In the genomic region with DNA sequence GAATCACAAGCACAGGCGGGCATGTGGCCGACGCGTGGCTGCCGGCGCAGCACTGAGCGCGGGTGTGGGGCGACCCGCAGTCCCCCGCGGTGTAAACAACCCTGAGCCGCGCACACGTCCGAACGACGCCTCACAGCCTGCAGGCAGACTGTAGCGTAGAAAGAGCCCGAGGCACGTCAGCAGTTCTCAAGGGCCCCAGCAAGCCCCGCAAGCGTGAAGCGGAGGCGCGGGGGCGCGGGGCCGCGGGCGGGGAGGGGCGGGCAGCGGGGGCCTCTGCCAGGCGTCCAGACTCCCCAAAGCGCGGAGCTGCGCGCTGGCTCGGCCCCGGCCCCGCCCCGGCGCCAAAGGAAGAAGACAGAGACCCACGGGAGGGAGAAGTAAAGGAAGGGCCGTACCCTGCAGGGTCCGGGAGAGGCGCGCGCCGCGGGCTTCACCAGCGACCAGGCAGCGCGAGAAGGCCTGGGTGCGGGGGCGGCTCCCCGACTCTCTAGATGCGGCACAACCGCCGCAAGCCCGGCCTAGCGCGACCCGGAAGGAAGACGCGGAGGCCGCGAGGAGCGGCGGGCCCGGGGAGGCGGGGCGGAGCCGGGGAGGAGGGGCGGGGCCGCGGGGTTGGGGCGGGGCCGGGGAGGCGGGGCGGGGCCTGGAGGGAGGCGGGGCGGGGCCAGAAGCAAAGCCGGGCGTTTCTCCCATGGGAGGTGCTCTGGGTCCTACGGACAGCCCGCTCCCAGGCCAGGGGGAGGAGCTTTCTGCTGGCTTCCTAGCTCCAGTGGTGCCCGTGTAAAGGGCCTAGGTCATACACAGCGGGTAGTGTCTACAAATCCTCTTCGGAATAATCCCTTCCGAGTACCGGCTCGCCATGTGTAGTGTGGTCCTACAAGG, we compare ENCODE assay signal across 8 cellular contexts. TPM values are rescaled to one million over a fixed set of nuclear protein-coding genes. Genes with fewer than 3 reads are reported as not detected.
DNase-seq lines count a peak whose midpoint lies in the region; ATAC-seq and TF ChIP-seq lines count a peak whose summit lies in the region.

A gene (minus strand): TSS at position 536 of the 882 bp plus-strand sequence. CDS start 20,958 bp downstream, outside the sequence.

- TF ChIP-seq CTCF in Caco-2 (IDR thresholded peaks at IDR 0.05; ENCODE audit: insufficient read depth in 1 of 2, low read depth in 1 of 2, low read length in 1 of 2, severe bottlenecking in 1 of 2, unreplicated experiment in 1 of 2) (no peak), OCI-LY7 (conservative IDR thresholded peaks at IDR 0.05; ENCODE audit: low read length) (no peak), epithelial cell of esophagus (IDR thresholded peaks at IDR 0.05; ENCODE audit: insufficient read depth, low read depth, low read length, missing control alignments) (no peak)

- BruUV-seq in Caco-2 (replicated peaks; lab: Mats Ljungman, UMichigan) = no TSS peak
- BruUV-seq in OCI-LY7 (replicated peaks; lab: Mats Ljungman, UMichigan) = no TSS peak

- peak within 1 kb of the TSS; percentile 83 for H2AFZ ChIP-seq in OCI-LY7 (ENCODE audit: low read length)

- no peaks in the 10 kb centered on the region for H3K36me3 Mint-ChIP-seq in Caco-2 (ENCODE audit: insufficient read depth, unreplicated experiment)

- peaks cover 3% of the 10 kb centered on the region; the same call in 1 of the 2 replicates for H4K20me1 ChIP-seq in OCI-LY7 (ENCODE audit: insufficient read depth, low read length)

- peaks cover 5% of the 10 kb centered on the region; the same call in 1 of the 2 replicates for H3K9me3 ChIP-seq in Caco-2
- H3K9me3 ChIP-seq in OCI-LY7 (ENCODE audit: low read length) = peaks cover 12% of the 10 kb centered on the region

- POLR2A ChIA-PET in Caco-2 (lab: Charles Lee) (interaction anchor here (0.7 kb wide), 1 partner anchor 578 kb away, joined by 4 read pairs; no protein-coding TSS in a partner anchor), OCI-LY7 (lab: Charles Lee) (interaction anchor here (0.5 kb wide), 1 partner anchor 630 kb away, joined by 3 read pairs; no protein-coding TSS in a partner anchor)

- H3K79me2 ChIP-seq in OCI-LY7 (ENCODE audit: insufficient read depth, low read depth, low read length) = peaks cover 46% of the 10 kb centered on the region

- H3K9me2 ChIP-seq in OCI-LY7 (ENCODE audit: insufficient read depth, low read length) = no peaks in the 10 kb centered on the region

- H3K27ac Mint-ChIP-seq in Caco-2 (ENCODE audit: unreplicated experiment) = peak within 1 kb of the TSS; percentile 92

- H3K36me3 ChIP-seq in Caco-2 (ENCODE audit: control insufficient read depth, insufficient read depth, low read length) = no peaks in the 10 kb centered on the region
- peaks cover 14% of the 10 kb centered on the region for H3K36me3 ChIP-seq in OCI-LY7 (ENCODE audit: insufficient read depth, low read length)

- H3K9me3 Mint-ChIP-seq in Caco-2 (ENCODE audit: unreplicated experiment) = no peaks in the 10 kb centered on the region

- intact Hi-C loops in Caco-2 (cut with micrococcal nuclease; ENCODE audit: unreplicated experiment) (no loop called here), OCI-LY7 (cut with micrococcal nuclease; ENCODE audit: unreplicated experiment) (loop anchor here (5.0 kb wide), 1 partner anchor 620 kb away; a partner anchor contains a TSS)

- CTCF ChIA-PET in Caco-2 (lab: Charles Lee) = interaction anchor here (1.2 kb wide), 1 partner anchor 172 kb away, joined by 4 read pairs; no protein-coding TSS in a partner anchor
- CTCF ChIA-PET in OCI-LY7 (lab: Charles Lee; ENCODE audit: unreplicated experiment) = no interaction called here

- DNase-seq in Caco-2 = peak; percentile 81 to 86
- peak; percentile 73 for DNase-seq in HPDE6-E6E7 (ENCODE audit: extremely low spot score)
- DNase-seq in OCI-LY7 (ENCODE audit: low spot score) = peak; percentile 83
- peak; percentile 90 for DNase-seq in activated CD8-positive, alpha-beta memory T cell treated with anti-CD3 and anti-CD28 coated beads, Interleukin-2, amount 50 U/mL, for 48 hours
- DNase-seq in epithelial cell of esophagus (ENCODE audit: low read depth) = peak; percentile 81
- peak; percentile 73 for DNase-seq in middle frontal gyrus (ENCODE audit: extremely low spot score, low spot score)
- peak; percentile 38 to 60 for DNase-seq in stimulated activated CD8-positive, alpha-beta memory T cell treated with anti-CD3 and anti-CD28 coated beads, Interleukin-4, amount 100 ng/mL, for 1 hour (ENCODE audit: low read depth in 2 of 2, low spot score in 1 of 2)

- H3K4me3 Mint-ChIP-seq in Caco-2 (ENCODE audit: unreplicated experiment) = peak within 1 kb of the TSS; percentile 96

- peaks cover 12% of the 10 kb centered on the region for H3K27me3 Mint-ChIP-seq in Caco-2 (ENCODE audit: insufficient read depth, unreplicated experiment)

- peak within 1 kb of the TSS; percentile 73 for H3K27ac ChIP-seq in OCI-LY7 (ENCODE audit: low read depth, low read length, poor library complexity, severe bottlenecking)

- H3K4me1 ChIP-seq in Caco-2 (peaks cover 26% of the 10 kb centered on the region), OCI-LY7 (ENCODE audit: insufficient read depth, low read length, poor library complexity, severe bottlenecking) (peaks cover 15% of the 10 kb centered on the region)

- H3K4me1 Mint-ChIP-seq in Caco-2 (ENCODE audit: low read depth, unreplicated experiment) = peaks cover 15% of the 10 kb centered on the region

- H3K4me3 ChIP-seq in Caco-2 (ENCODE audit: low read depth, low read length) (peak within 1 kb of the TSS; percentile 80), OCI-LY7 (ENCODE audit: low read depth, low read length, poor library complexity, severe bottlenecking) (peak within 1 kb of the TSS; percentile 83), epithelial cell of esophagus (ENCODE audit: low read length) (peak within 1 kb of the TSS; percentile 55)

- H3K27me3 ChIP-seq in Caco-2 (replicated peaks; ENCODE audit: control insufficient read depth, insufficient read depth, low read length) = no peaks in the 10 kb centered on the region

- peak; percentile 64 for ATAC-seq in GM19468 (IDR thresholded peaks at IDR 0.05; ENCODE audit: extremely low read depth, unreplicated experiment)

- H3K4me2 ChIP-seq in OCI-LY7 (ENCODE audit: low read length) = peak within 1 kb of the TSS; percentile 81

RNA-seq across cellular contexts. Expression of the gene that starts here (rescaled TPM):
- total RNA-seq in Caco-2 (2022) (5.9 and 7.4 TPM in 2 replicates), OCI-LY7 (2022) (20.9 and 22.2 TPM in 2 replicates)
- total RNA-seq in OCI-LY7 (2014; rRNA removed; shearing (Covaris generic)) = 8.0 and 14.5 TPM in 2 replicates

Comparison
In these comparisons a context has a peak if more than half of its experiments do, and no peak if none do; other contexts are left out.
1. Peak in every context shown above with its lines: DNase-seq, ATAC-seq, H3K4me3 ChIP-seq and H3K27ac ChIP-seq.